1 cellular context compared by ENCODE assay signal in the genomic region with DNA sequence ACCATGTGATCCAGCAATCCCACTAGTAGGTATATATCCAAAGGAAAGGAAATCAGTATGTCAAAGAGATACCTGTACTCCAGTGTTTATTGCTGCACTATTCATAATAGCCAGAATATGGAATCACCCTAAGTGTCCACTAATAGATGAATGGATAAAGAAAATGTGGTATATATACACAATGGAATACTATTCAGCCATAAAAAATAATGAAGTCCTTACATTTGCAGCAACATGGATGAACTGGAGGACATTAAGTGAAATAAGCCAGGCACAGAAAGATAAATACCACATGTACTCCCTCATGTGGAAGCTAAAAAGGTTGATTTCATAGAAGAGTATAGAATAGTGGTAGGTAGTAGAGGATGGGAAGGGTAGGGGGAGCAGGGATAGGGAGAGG.
TF ChIP-seq lines count a peak whose summit lies in the region.

No MANE protein-coding gene starts in this region.

TF ChIP-seq in HEK293, 187 proteins besides CTCF, POLR2A, EP300 and RAD21 (continued from another document):
- TF ChIP-seq, protein P1, sequence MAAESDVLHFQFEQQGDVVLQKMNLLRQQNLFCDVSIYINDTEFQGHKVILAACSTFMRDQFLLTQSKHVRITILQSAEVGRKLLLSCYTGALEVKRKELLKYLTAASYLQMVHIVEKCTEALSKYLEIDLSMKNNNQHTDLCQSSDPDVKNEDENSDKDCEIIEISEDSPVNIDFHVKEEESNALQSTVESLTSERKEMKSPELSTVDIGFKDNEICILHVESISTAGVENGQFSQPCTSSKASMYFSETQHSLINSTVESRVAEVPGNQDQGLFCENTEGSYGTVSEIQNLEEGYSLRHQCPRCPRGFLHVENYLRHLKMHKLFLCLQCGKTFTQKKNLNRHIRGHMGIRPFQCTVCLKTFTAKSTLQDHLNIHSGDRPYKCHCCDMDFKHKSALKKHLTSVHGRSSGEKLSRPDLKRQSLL (tag by site-specific recombination; IDR thresholded peaks at IDR 0.05) = no peak
- no peak for TF ChIP-seq PRDM1 (tag by site-specific recombination; IDR thresholded peaks at IDR 0.05)
- TF ChIP-seq ZNF830 (tag by site-specific recombination; IDR thresholded peaks at IDR 0.05; ENCODE audit: low read depth) = no peak
- no peak for TF ChIP-seq ZNF785 (tag by site-specific recombination; IDR thresholded peaks at IDR 0.05)
